In genomic region chr11:15507592-15507991, GRCh38 we compare ENCODE assay signal across 1 cellular context.
TF ChIP-seq lines count a peak whose summit lies in the region.

No MANE protein-coding gene starts in this region.

TF ChIP-seq in SK-N-SH treated with all-trans-retinoic acid at 6 μM for 48 hours, 23 proteins besides CTCF, POLR2A, EP300 and RAD21 (continued from another document):
- TF ChIP-seq TSHZ2 (CRISPR knock-in tag; IDR thresholded peaks at IDR 0.05), result no peak
- TF ChIP-seq, protein P1, sequence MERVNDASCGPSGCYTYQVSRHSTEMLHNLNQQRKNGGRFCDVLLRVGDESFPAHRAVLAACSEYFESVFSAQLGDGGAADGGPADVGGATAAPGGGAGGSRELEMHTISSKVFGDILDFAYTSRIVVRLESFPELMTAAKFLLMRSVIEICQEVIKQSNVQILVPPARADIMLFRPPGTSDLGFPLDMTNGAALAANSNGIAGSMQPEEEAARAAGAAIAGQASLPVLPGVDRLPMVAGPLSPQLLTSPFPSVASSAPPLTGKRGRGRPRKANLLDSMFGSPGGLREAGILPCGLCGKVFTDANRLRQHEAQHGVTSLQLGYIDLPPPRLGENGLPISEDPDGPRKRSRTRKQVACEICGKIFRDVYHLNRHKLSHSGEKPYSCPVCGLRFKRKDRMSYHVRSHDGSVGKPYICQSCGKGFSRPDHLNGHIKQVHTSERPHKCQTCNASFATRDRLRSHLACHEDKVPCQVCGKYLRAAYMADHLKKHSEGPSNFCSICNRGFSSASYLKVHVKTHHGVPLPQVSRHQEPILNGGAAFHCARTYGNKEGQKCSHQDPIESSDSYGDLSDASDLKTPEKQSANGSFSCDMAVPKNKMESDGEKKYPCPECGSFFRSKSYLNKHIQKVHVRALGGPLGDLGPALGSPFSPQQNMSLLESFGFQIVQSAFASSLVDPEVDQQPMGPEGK (CRISPR knock-in tag; IDR thresholded peaks at IDR 0.05; ENCODE audit: borderline replicate concordance), result peak; percentile 86
- peak; percentile 41; the same call in 1 of the 2 replicates for TF ChIP-seq TCF4 (CRISPR knock-in tag; IDR thresholded peaks at IDR 0.05; ENCODE audit: borderline replicate concordance)
- TF ChIP-seq ESRRG (CRISPR knock-in tag; IDR thresholded peaks at IDR 0.05), result 0 out of 2 replicates have a peak, but pooled peaks have one; percentile 58
- no peak for TF ChIP-seq ZNF565 (CRISPR knock-in tag; conservative IDR thresholded peaks at IDR 0.05; ENCODE audit: low read depth)
TF ChIP-seq in SK-N-SH treated with all-trans-retinoic acid at 6 μM for 48 hours: peak in this region for 7.
